Comparison of ENCODE assay signal across 8 cellular contexts in the genomic region with DNA sequence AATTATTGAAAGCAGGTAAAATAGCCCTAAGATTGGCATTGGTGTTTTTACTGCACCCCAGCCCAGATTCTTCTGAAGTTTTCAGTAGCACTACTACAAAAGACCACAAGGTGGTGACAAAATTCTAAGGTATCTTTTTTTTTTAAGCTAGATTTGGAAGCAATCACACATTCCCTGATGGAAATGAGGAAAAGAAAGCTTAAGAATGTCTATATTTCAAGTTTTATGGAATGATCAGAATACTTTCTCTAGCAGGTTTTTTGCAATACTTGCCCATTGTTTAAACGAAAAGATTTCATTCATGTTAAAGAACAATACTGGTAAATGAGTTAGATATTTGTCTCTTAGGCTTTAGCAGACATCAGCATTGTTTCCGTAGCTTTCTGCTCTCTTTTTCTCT. TPM values are rescaled to one million over a fixed set of nuclear protein-coding genes. Genes with fewer than 3 reads are reported as not detected.
DNase-seq lines count a peak whose midpoint lies in the region; ATAC-seq and TF ChIP-seq lines count a peak whose summit lies in the region.

No MANE protein-coding gene starts in this region.

- H3K79me2 ChIP-seq in Loucy (ENCODE audit: insufficient read depth, low read length): no peaks in the 10 kb centered on the region

- no peaks in the 10 kb centered on the region for H3K27me3 Mint-ChIP-seq in activated CD4-positive, alpha-beta T cell treated with anti-CD3 and anti-CD28 coated beads for 36 hours

- peak overlapping the region; percentile 29; the same call in 1 of the 2 replicates for H2AFZ ChIP-seq in Loucy (ENCODE audit: low read length)

- H3K9me3 ChIP-seq in Loucy (ENCODE audit: insufficient read depth, low read depth, low read length): no peaks in the 10 kb centered on the region
- H3K9me3 ChIP-seq in breast epithelium: no peaks in the 10 kb centered on the region

- H3K4me3 Mint-ChIP-seq in activated CD4-positive, alpha-beta T cell treated with anti-CD3 and anti-CD28 coated beads for 36 hours: no peak overlapping the region

- no peaks in the 10 kb centered on the region for H3F3A ChIP-seq in Loucy (ENCODE audit: low read depth)

- H3K4me2 ChIP-seq in Loucy (ENCODE audit: low read depth, low read length, poor library complexity, severe bottlenecking): no peak overlapping the region

- H3K4me1 ChIP-seq in Loucy (ENCODE audit: insufficient read depth, low read length, poor library complexity, severe bottlenecking): no peaks in the 10 kb centered on the region
- H3K4me1 ChIP-seq in breast epithelium: no peaks in the 10 kb centered on the region

- no peaks in the 10 kb centered on the region for H3K4me1 Mint-ChIP-seq in activated CD4-positive, alpha-beta T cell treated with anti-CD3 and anti-CD28 coated beads for 36 hours

- TF ChIP-seq POLR2A in breast epithelium (IDR thresholded peaks at IDR 0.05): no peak

- no peak overlapping the region for H3K27ac Mint-ChIP-seq in activated CD4-positive, alpha-beta T cell treated with anti-CD3 and anti-CD28 coated beads for 36 hours

- CTCF ChIA-PET in activated CD4-positive, alpha-beta T cell treated with anti-CD3 and anti-CD28 coated beads for 36 hours (lab: Charles Lee): interaction anchor here (0.6 to 5.4 kb wide), 37 partner anchors 8 to 1364 kb away, joined by 3 to 112 read pairs (median 4); a partner anchor contains a TSS

- no peaks in the 10 kb centered on the region for H4K20me1 ChIP-seq in Loucy (ENCODE audit: insufficient read depth, low read length, poor library complexity, severe bottlenecking)

- POLR2A ChIA-PET in activated CD4-positive, alpha-beta T cell treated with anti-CD3 and anti-CD28 coated beads for 36 hours (lab: Charles Lee): no interaction called here

- H3K9me2 ChIP-seq in Loucy (replicated peaks; ENCODE audit: low read depth, low read length): no peaks in the 10 kb centered on the region

- H3K9me3 Mint-ChIP-seq in activated CD4-positive, alpha-beta T cell treated with anti-CD3 and anti-CD28 coated beads for 36 hours (ENCODE audit: low read depth): no peaks in the 10 kb centered on the region

- H3K27ac ChIP-seq in breast epithelium: no peak overlapping the region

- intact Hi-C loops in breast epithelium (cut with DNase I; ENCODE audit: low total_unique reads): loop anchor here (10.0 kb wide), 1 partner anchor 205 kb away; no protein-coding TSS in a partner anchor
- intact Hi-C loops in activated CD4-positive, alpha-beta T cell treated with anti-CD3 and anti-CD28 coated beads for 36 hours (cut with DNase I, micrococcal nuclease): loop anchor here (1.0 to 5.0 kb wide), 3 partner anchors 32 to 211 kb away; a partner anchor contains a TSS

- peak; percentile 43 for DNase-seq in NCI-H2227 (lab: John Stamatoyannopoulos, UW; ENCODE audit: unreplicated experiment)
- no peak for DNase-seq in NCI-H2227 treated with DMSO at 0.1 percent for 48 hours (lab: John Stamatoyannopoulos, UW)
- no peak for DNase-seq in breast epithelium (ENCODE audit: low spot score in 2 of 2)
- peak; percentile 60 for DNase-seq in medulla oblongata (ENCODE audit: extremely low spot score)
- no peak for DNase-seq in activated CD4-positive, alpha-beta T cell treated with anti-CD3 and anti-CD28 coated beads for 36 hours
- no peak for DNase-seq in activated CD4-positive, alpha-beta T cell treated with anti-CD3 and anti-CD28 coated beads for 4 hours

- ATAC-seq in activated CD4-positive, alpha-beta T cell treated with anti-CD3 and anti-CD28 coated beads for 36 hours: no peak
- ATAC-seq in HG03460 (IDR thresholded peaks at IDR 0.05; ENCODE audit: unreplicated experiment): no peak

- no peak overlapping the region for H3K9ac ChIP-seq in Loucy (ENCODE audit: low read depth, low read length, poor library complexity, severe bottlenecking)

- H3K36me3 ChIP-seq in Loucy (ENCODE audit: insufficient read depth, low read length) (no peaks in the 10 kb centered on the region), breast epithelium (no peaks in the 10 kb centered on the region)

- H3K4me3 ChIP-seq in Loucy (ENCODE audit: low read length, poor library complexity, severe bottlenecking) (no peak overlapping the region), breast epithelium (no peak overlapping the region)

- TF ChIP-seq CTCF in Loucy (conservative IDR thresholded peaks at IDR 0.05; ENCODE audit: low read length) (peak; percentile 88), breast epithelium (IDR thresholded peaks at IDR 0.05) (peak in 2 of 3 donors; percentile 59 to 61)

- no peaks in the 10 kb centered on the region for H3K27me3 ChIP-seq in Loucy (ENCODE audit: insufficient read depth, low read length, poor library complexity, severe bottlenecking)
- no peaks in the 10 kb centered on the region for H3K27me3 ChIP-seq in breast epithelium

- no peaks in the 10 kb centered on the region for H3K36me3 Mint-ChIP-seq in activated CD4-positive, alpha-beta T cell treated with anti-CD3 and anti-CD28 coated beads for 36 hours (ENCODE audit: low read depth)

RNA-seq across cellular contexts. Expression of a gene that starts 32.1 kb away (rescaled TPM):
- 100 to 1,000 TPM; 203 to 290 (median 266) TPM for total RNA-seq in breast epithelium
- 10 to 100 TPM; 79.8 to 97.5 TPM for total RNA-seq in activated CD4-positive, alpha-beta T cell treated with anti-CD3 and anti-CD28 coated beads for 36 hours

Comparison
In these comparisons a context has a peak if more than half of its experiments do, and no peak if none do; other contexts are left out.
1. DNase-seq: peak in NCI-H2227 (single experiment) and medulla oblongata (single experiment); none in NCI-H2227 treated with DMSO at 0.1 percent for 48 hours (single experiment), breast epithelium (0 of 2), activated CD4-positive, alpha-beta T cell treated with anti-CD3 and anti-CD28 coated beads for 36 hours (single experiment) and activated CD4-positive, alpha-beta T cell treated with anti-CD3 and anti-CD28 coated beads for 4 hours (0 of 2).